Comparison of ENCODE assay signal across 12 cellular contexts in genomic region chr17:38430316-38430715, GRCh38. TPM values are rescaled to one million over a fixed set of nuclear protein-coding genes. Genes with fewer than 3 reads are reported as not detected.
DNase-seq lines count a peak whose midpoint lies in the region; ATAC-seq and TF ChIP-seq lines count a peak whose summit lies in the region.
"Had no signal": no experiment of that assay in that cellular context is flagged by ENCODE, and none has a peak within 500 bp of the region (broad histone marks: within the 10 kb centered on the region; RNA-seq: fewer than 3 reads in every experiment).

No MANE protein-coding gene starts in this region.

- CTCF ChIA-PET in AG04450 (lab: Charles Lee) = interaction anchor here (0.5 to 1.7 kb wide), 3 partner anchors 11 to 56 kb away, joined by 3 to 6 read pairs (median 4); no protein-coding TSS in a partner anchor
- CTCF ChIA-PET in HEK293T (lab: Yijun Ruan, JAX) = no interaction called here

- H3K27me3 ChIP-seq in AG04450 (ENCODE audit: control insufficient read depth, insufficient read depth, low read length) = no peaks in the 10 kb centered on the region
- H3K27me3 ChIP-seq: cardiac muscle cell had no signal

- peak; percentile 57 for ATAC-seq in omental fat pad (ENCODE audit: low FRiP score)

- TF ChIP-seq CTCF in AG04450 (IDR thresholded peaks at IDR 0.05; ENCODE audit: low read depth, low read length) (no peak), NB4 (IDR thresholded peaks at IDR 0.05; ENCODE audit: low read depth, low read length) (no peak), omental fat pad (IDR thresholded peaks at IDR 0.05) (no peak)

- H3K9me3 ChIP-seq in AG04450 (ENCODE audit: control insufficient read depth, insufficient read depth, low read length) = no peaks in the 10 kb centered on the region; the same call in 1 of the 2 replicates

- DNase-seq in AG04450 (ENCODE audit: low read depth, low spot score) (no peak), NB4 (ENCODE audit: low read depth) (peak; percentile 42), fibroblast of gingiva (ENCODE audit: low read depth) (peak; percentile 63), omental fat pad (ENCODE audit: low spot score) (no peak), NCI-H2171 (lab: John Stamatoyannopoulos, UW) (no peak), HEK293T (ENCODE audit: extremely low spot score) (no peak), KBM-7 (no peak), GM19240 (ENCODE audit: insufficient read length, low spot score) (no peak)
- DNase-seq: activated CD8-positive, alpha-beta memory T cell treated with anti-CD3 and anti-CD28 coated beads for 24 hours; NCI-H2029 treated with DMSO at 0.1 percent for 48 hours; SIG-M5 had no signal

- in situ Hi-C loops in KBM-7 (cut with MboI; ENCODE audit: low pct_unique_long_range_greater_than_20kb, low sequenced_read_pairs) = no loop called here

- POLR2A ChIA-PET in AG04450 (lab: Yijun Ruan, JAX) = interaction anchor here (2.2 kb wide), 1 partner anchor 21 kb away, joined by 8 read pairs; no protein-coding TSS in a partner anchor
- POLR2A ChIA-PET in HEK293T (lab: Yijun Ruan, JAX) = no interaction called here

- H3K4me3 ChIP-seq in AG04450 (ENCODE audit: low read depth, low read length) (peak overlapping the region; percentile 76), NB4 (ENCODE audit: low read depth, low read length) (no peak overlapping the region)
- H3K4me3 ChIP-seq: cardiac muscle cell had no signal

- TF ChIP-seq POLR2A in NB4 (IDR thresholded peaks at IDR 0.05; ENCODE audit: extremely low read depth, insufficient read length) = no peak

- peak overlapping the region; percentile 77 for H3K27ac ChIP-seq in AG04450 (ENCODE audit: low read depth, low read length)
- H3K27ac ChIP-seq: cardiac muscle cell had no signal

TF ChIP-seq in HEK293T, 16 proteins besides CTCF, POLR2A, EP300 and RAD21:
- TF ChIP-seq SP1 (IDR thresholded peaks at IDR 0.05) (no peak), PKNOX1 (IDR thresholded peaks at IDR 0.05) (no peak), SUZ12 (IDR thresholded peaks at IDR 0.05) (no peak), ARNT (IDR thresholded peaks at IDR 0.05) (no peak)

RNA-seq across cellular contexts. Expression of gene ARHGAP23, which starts 2.1 kb away (rescaled TPM):
- 14.1 and 19.3 TPM in 2 replicates for polyA plus RNA-seq in AG04450 (2011; rRNA removed)
- polyA minus RNA-seq in AG04450 (2011; rRNA and poly(A)+ RNA removed) = 32.3 and 33.3 TPM in 2 replicates
- 10 to 100 TPM; 22.7 to 70.9 (median 30.1) TPM for total RNA-seq in omental fat pad

Comparison
In these comparisons a context has a peak if more than half of its experiments do, and no peak if none do; other contexts are left out.
1. DNase-seq: peak in NB4 (single experiment) and fibroblast of gingiva (single experiment); none in AG04450 (single experiment), omental fat pad (single experiment), NCI-H2171 (single experiment), HEK293T (single experiment), KBM-7 (single experiment) and GM19240 (single experiment).